Comparison of ENCODE assay signal across 23 cellular contexts in the genomic region with DNA sequence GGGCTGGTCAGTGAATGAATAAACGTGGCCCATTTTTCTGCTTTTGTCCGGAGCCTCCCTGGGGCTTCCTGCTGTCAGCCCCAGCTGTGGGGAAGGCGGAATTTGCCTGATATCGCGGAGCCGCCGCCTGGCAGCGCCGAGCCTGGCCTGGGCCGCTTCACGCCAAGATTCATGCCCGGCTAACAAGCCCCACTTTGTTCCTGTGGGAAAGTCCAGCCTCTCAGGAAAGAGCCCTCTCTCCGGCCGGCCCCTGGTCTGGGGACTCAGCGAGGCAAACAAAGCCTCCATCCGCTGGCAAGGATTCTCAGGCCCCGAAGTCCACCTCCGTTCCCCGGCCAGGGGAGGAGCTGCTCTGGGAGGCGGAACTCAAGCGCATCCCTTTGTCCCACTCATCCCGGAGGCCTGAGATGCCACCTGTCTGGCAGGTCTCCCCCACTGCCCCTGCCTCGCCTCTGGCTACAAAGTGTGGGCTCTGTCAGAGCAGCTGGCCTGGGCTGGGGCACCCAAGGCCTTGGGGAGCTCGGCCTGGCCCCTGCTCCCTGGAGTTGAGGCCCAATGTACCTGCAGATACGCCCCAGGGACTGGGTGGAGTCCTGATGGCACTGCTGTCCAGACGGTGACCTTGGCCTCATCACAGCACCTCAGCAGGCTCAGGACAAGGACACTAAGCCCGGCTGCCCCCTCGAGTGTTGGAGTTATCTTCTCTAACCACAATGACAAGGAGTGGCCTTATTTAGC. TPM values are rescaled to one million over a fixed set of nuclear protein-coding genes. Genes with fewer than 3 reads are reported as not detected.
DNase-seq lines count a peak whose midpoint lies in the region; ATAC-seq, FAIRE-seq and TF ChIP-seq lines count a peak whose summit lies in the region.
"Had no signal": no experiment of that assay in that cellular context is flagged by ENCODE, and none has a peak within 500 bp of the region (broad histone marks: within the 10 kb centered on the region; RNA-seq: fewer than 3 reads in every experiment).

No MANE protein-coding gene starts in this region.

- H2AFZ ChIP-seq in astrocyte (ENCODE audit: low read depth, low read length) = no peak overlapping the region
- H2AFZ ChIP-seq: PC-9 had no signal

- peaks cover 56% of the 10 kb centered on the region for H3K27me3 Mint-ChIP-seq in astrocyte (ENCODE audit: low read depth, unreplicated experiment)
- H3K27me3 Mint-ChIP-seq in osteocyte (ENCODE audit: unreplicated experiment) = peaks cover 36% of the 10 kb centered on the region
- peaks cover 10 to 46% of the 10 kb centered on the region in 2 donors for H3K27me3 Mint-ChIP-seq in CD4-positive, alpha-beta memory T cell

- H3K4me1 Mint-ChIP-seq in astrocyte (ENCODE audit: low read depth, unreplicated experiment) (no peaks in the 10 kb centered on the region), osteocyte (ENCODE audit: unreplicated experiment) (no peaks in the 10 kb centered on the region)
- no peaks in the 10 kb centered on the region for H3K4me1 Mint-ChIP-seq in CD4-positive, alpha-beta memory T cell

- H3K4me3 Mint-ChIP-seq in astrocyte (ENCODE audit: unreplicated experiment) (no peak overlapping the region), osteocyte (ENCODE audit: unreplicated experiment) (no peak overlapping the region)
- no peak overlapping the region for H3K4me3 Mint-ChIP-seq in CD4-positive, alpha-beta memory T cell

- no peaks in the 10 kb centered on the region for H3K9me3 ChIP-seq in astrocyte (ENCODE audit: insufficient read depth, low read depth, low read length)
- no peaks in the 10 kb centered on the region for H3K9me3 ChIP-seq in CD4-positive, alpha-beta memory T cell (ENCODE audit: control insufficient read depth in 1 of 2, low read length in 2 of 2)

- POLR2A ChIA-PET in CD4-positive, alpha-beta memory T cell (lab: Charles Lee; ENCODE audit: partially characterized antibody) = no interaction called here

- peaks cover 24% of the 10 kb centered on the region for H3K27me3 ChIP-seq in astrocyte (ENCODE audit: insufficient read depth, low read length)
- H3K27me3 ChIP-seq in CD4-positive, alpha-beta memory T cell (ENCODE audit: insufficient read depth, low read length) = peaks cover 4% of the 10 kb centered on the region
- H3K27me3 ChIP-seq: right atrium auricular region had no signal

- no peaks in the 10 kb centered on the region for H3K4me1 ChIP-seq in astrocyte (ENCODE audit: insufficient read depth, low read length)
- no peaks in the 10 kb centered on the region for H3K4me1 ChIP-seq in CD4-positive, alpha-beta memory T cell (ENCODE audit: insufficient read depth, low read length)
- H3K4me1 ChIP-seq: right atrium auricular region had no signal

- CTCF ChIA-PET in CD4-positive, alpha-beta memory T cell (lab: Charles Lee; ENCODE audit: partially characterized antibody) = interaction anchor here (1.1 to 1.4 kb wide), 2 partner anchors 9 kb away, joined by 3 to 4 read pairs; no protein-coding TSS in a partner anchor

- no peaks in the 10 kb centered on the region for H3K36me3 ChIP-seq in astrocyte (ENCODE audit: insufficient read depth, low read length)
- no peaks in the 10 kb centered on the region for H3K36me3 ChIP-seq in CD4-positive, alpha-beta memory T cell (ENCODE audit: insufficient read depth, low read length)
- H3K36me3 ChIP-seq: right atrium auricular region had no signal

- H3K79me2 ChIP-seq in astrocyte (ENCODE audit: insufficient read depth, low read length) = no peaks in the 10 kb centered on the region

- H3K4me3 ChIP-seq in astrocyte (ENCODE audit: insufficient read depth, low read depth, low read length) = no peak overlapping the region
- H3K4me3 ChIP-seq in CD4-positive, alpha-beta memory T cell (ENCODE audit: low read length in 2 of 2) = no peak overlapping the region
- H3K4me3 ChIP-seq: PC-9, right atrium auricular region had no signal

- no peak for TF ChIP-seq CTCF in astrocyte (IDR thresholded peaks at IDR 0.05; ENCODE audit: insufficient read depth, low read depth, low read length)
- no peak for TF ChIP-seq CTCF in osteocyte (IDR thresholded peaks at IDR 0.05)

- H3K27ac ChIP-seq in astrocyte (ENCODE audit: low read depth, low read length) = no peak overlapping the region
- no peak overlapping the region for H3K27ac ChIP-seq in CD4-positive, alpha-beta memory T cell (ENCODE audit: low read depth, low read length)
- H3K27ac ChIP-seq: C4-2B, PC-9, right atrium auricular region had no signal

- no peaks in the 10 kb centered on the region for H3K9me3 Mint-ChIP-seq in astrocyte (ENCODE audit: unreplicated experiment)
- no peaks in the 10 kb centered on the region for H3K9me3 Mint-ChIP-seq in osteocyte (ENCODE audit: unreplicated experiment)
- H3K9me3 Mint-ChIP-seq in CD4-positive, alpha-beta memory T cell = peaks cover 0 to 2% (median 0%) of the 10 kb centered on the region in 8 donors

- DNase-seq in C1 segment of cervical spinal cord (lab: John Stamatoyannopoulos, UW) (peak in 10 of 14 donors; percentile 11 to 68 (median 38)), astrocyte (ENCODE audit: low read depth) (no peak), iPS-NIHi11 (ENCODE audit: low spot score) (peak; percentile 53), osteocyte (ENCODE audit: extremely low spot score, unreplicated experiment) (peak; percentile 82), Kasumi-1 (lab: John Stamatoyannopoulos, UW) (no peak)
- no peak for DNase-seq in CD4-positive, alpha-beta memory T cell
- DNase-seq: activated CD4-positive, alpha-beta T cell treated with anti-CD3 and anti-CD28 coated beads for 48 hours; dermis blood vessel endothelial cell; KG1; NCI-H1048; NCI-H2029; NCI-H226; PC-9; stimulated activated CD4-positive, alpha-beta T cell treated with anti-CD3 and anti-CD28 coated beads, Interleukin-4, amount 100 ng/mL, for 4 hours had no signal

- H3K36me3 Mint-ChIP-seq in astrocyte (ENCODE audit: low read depth, unreplicated experiment) = no peaks in the 10 kb centered on the region
- no peaks in the 10 kb centered on the region for H3K36me3 Mint-ChIP-seq in osteocyte (ENCODE audit: unreplicated experiment)
- H3K36me3 Mint-ChIP-seq in CD4-positive, alpha-beta memory T cell = no peaks in the 10 kb centered on the region

- no peaks in the 10 kb centered on the region for H4K20me1 ChIP-seq in astrocyte (ENCODE audit: insufficient read depth, low read length)

- H3K9ac ChIP-seq in astrocyte (ENCODE audit: low read length) = no peak overlapping the region

- no peak overlapping the region for H3K27ac Mint-ChIP-seq in astrocyte (ENCODE audit: unreplicated experiment)
- H3K27ac Mint-ChIP-seq in osteocyte (ENCODE audit: unreplicated experiment) = no peak overlapping the region
- H3K27ac Mint-ChIP-seq in CD4-positive, alpha-beta memory T cell = no peak overlapping the region

- H3K4me2 ChIP-seq in astrocyte (ENCODE audit: low read length) = peak overlapping the region; percentile 26
- H3K4me2 ChIP-seq: PC-9 had no signal

- no peak for FAIRE-seq in astrocyte (lab: Jason Lieb, UNC)
- FAIRE-seq: frontal cortex, urothelium cell line had no signal

- ATAC-seq in GM18858 (IDR thresholded peaks at IDR 0.05; ENCODE audit: unreplicated experiment) = no peak
- no peak for ATAC-seq in GM18498 (IDR thresholded peaks at IDR 0.05; ENCODE audit: unreplicated experiment)
- ATAC-seq: left lobe of liver had no signal

- intact Hi-C loops in CD4-positive, alpha-beta memory T cell (cut with micrococcal nuclease) = no loop called here

RNA-seq across cellular contexts. Expression of a gene that starts 51.5 kb away (rescaled TPM):
- total RNA-seq in astrocyte (0.34 and 0.36 TPM in 2 replicates), osteocyte (not detected in 2 replicates)
- not detected for total RNA-seq in CD4-positive, alpha-beta memory T cell
- polyA plus RNA-seq in CD4-positive, alpha-beta memory T cell = not detected
- total RNA-seq: dermis blood vessel endothelial cell; G401; PC-9; right atrium auricular region; T-helper 1 cell treated with Interleukin-12 subunit alpha and Interleukin-12 subunit beta and Interleukin-4 antibody, amounts not matched to agents 30 ng/mL and 1 ng/mL, for 36 hours had no signal

Comparison
In these comparisons a context has a peak if more than half of its experiments do, and no peak if none do; other contexts are left out.
1. DNase-seq: peak in C1 segment of cervical spinal cord (10 of 14), iPS-NIHi11 (single experiment) and osteocyte (single experiment); none in astrocyte (single experiment), CD4-positive, alpha-beta memory T cell (0 of 5) and Kasumi-1 (0 of 2).